Comparison of ENCODE assay signal across 10 cellular contexts in the genomic region with DNA sequence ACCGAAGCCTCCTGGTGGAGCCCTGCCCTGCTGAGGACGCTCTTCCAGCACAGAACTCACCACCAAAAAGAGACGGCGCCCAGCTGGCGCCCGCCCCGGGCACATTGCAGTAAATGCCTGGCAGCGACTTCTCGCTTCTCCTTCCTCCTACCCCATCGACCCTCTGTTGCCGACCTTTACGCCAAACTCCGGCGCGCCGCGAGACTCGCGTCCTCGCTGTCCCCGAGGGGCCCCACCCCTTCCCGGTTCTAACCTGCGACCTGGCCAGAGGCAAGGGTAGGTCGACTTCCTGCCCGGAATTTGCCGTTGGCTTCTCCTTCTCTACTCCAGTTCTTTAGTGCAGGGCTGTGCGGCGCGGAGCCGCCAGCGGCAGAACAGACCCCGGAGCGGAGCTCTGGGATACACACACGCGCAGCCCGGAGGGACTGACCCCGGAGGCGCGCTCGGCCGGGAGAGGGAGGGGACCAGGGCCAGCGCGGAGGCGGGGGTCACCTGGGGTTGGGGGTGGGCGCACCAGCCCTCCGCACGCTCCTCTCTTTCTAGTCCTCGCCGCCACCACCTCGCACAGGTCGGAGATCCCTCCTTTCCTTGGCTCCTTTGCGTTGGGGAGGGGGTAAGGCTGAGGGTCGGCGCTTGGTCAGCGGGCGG.
DNase-seq lines count a peak whose midpoint lies in the region; ATAC-seq, FAIRE-seq and TF ChIP-seq lines count a peak whose summit lies in the region.
"Had no signal": no experiment of that assay in that cellular context is flagged by ENCODE, and none has a peak within 500 bp of the region (broad histone marks: within the 10 kb centered on the region; RNA-seq: fewer than 3 reads in every experiment).

No MANE protein-coding gene starts in this region.

- no TSS peak for BruUV-seq in HepG2 (replicated peaks; lab: Mats Ljungman, UMichigan)

- H3K79me2 ChIP-seq in HepG2 (ENCODE audit: insufficient read depth, low read length), result no peaks in the 10 kb centered on the region

- no peaks in the 10 kb centered on the region for H3K9me3 ChIP-seq in liver (ENCODE audit: control insufficient read depth in 4 of 4, low read length in 3 of 4)
- no peaks in the 10 kb centered on the region for H3K9me3 ChIP-seq in HepG2 (ENCODE audit: low read length)
- no peaks in the 10 kb centered on the region for H3K9me3 ChIP-seq in aorta (ENCODE audit: control insufficient read depth, low read length)
- no peaks in the 10 kb centered on the region for H3K9me3 ChIP-seq in naive thymus-derived CD4-positive, alpha-beta T cell (ENCODE audit: control insufficient read depth in 2 of 3, low read length in 3 of 3)
- no peaks in the 10 kb centered on the region for H3K9me3 ChIP-seq in CD8-positive, alpha-beta memory T cell (ENCODE audit: low read length)

- no peak for TF ChIP-seq CTCF in liver (IDR thresholded peaks at IDR 0.05; ENCODE audit: low read depth, low read length, missing input control)
- no peak for TF ChIP-seq CTCF in HepG2 (CRISPR knock-in tag; IDR thresholded peaks at IDR 0.05)
- no peak for TF ChIP-seq CTCF in epithelial cell of esophagus (IDR thresholded peaks at IDR 0.05; ENCODE audit: insufficient read depth, low read depth, low read length, missing control alignments)

- TF ChIP-seq POLR2A in HepG2 (IDR thresholded peaks at IDR 0.05; ENCODE audit: insufficient read depth in 1 of 2, low read depth in 2 of 2, low read length in 2 of 2), result no peak

- CTCF ChIA-PET in HepG2 (lab: Yijun Ruan, JAX; ENCODE audit: low intra/inter-chr PET ratio, low total read pairs), result no interaction called here
- CTCF ChIA-PET in naive thymus-derived CD4-positive, alpha-beta T cell (lab: Charles Lee), result no interaction called here
- CTCF ChIA-PET in CD8-positive, alpha-beta memory T cell (lab: Charles Lee), result no interaction called here

- H2AFZ ChIP-seq in HepG2 (ENCODE audit: low read length), result no peak overlapping the region

- H3K9ac ChIP-seq in liver (ENCODE audit: low read depth in 1 of 2, low read length in 2 of 2), result no peak overlapping the region
- no peak overlapping the region for H3K9ac ChIP-seq in HepG2 (ENCODE audit: insufficient read depth, low read depth, low read length)

- H3K27me3 ChIP-seq in liver (ENCODE audit: control insufficient read depth in 4 of 4, insufficient read depth in 4 of 4, low read length in 3 of 4) (peaks cover 0 to 21% (median 9%) of the 10 kb centered on the region in 4 donors), HepG2 (ENCODE audit: control insufficient read depth in 1 of 2, insufficient read depth in 2 of 2, low read length in 2 of 2) (peaks cover 1 to 14% of the 10 kb centered on the region in 2 experiments; a peak in 2 of 5 replicates), aorta (ENCODE audit: control insufficient read depth in 1 of 2, insufficient read depth in 2 of 2, low read length in 1 of 2) (no peaks in the 10 kb centered on the region)
- H3K27me3 ChIP-seq in naive thymus-derived CD4-positive, alpha-beta T cell (ENCODE audit: control insufficient read depth in 2 of 2, insufficient read depth in 2 of 2, low read length in 2 of 2), result peaks cover 2 to 8% of the 10 kb centered on the region in 2 donors
- H3K27me3 ChIP-seq in CD8-positive, alpha-beta memory T cell (ENCODE audit: insufficient read depth, low read length, poor library complexity, severe bottlenecking), result peaks cover 5% of the 10 kb centered on the region

- TF ChIP-seq RAD21 in liver (IDR thresholded peaks at IDR 0.05), result no peak
- TF ChIP-seq RAD21 in HepG2 (CRISPR knock-in tag; IDR thresholded peaks at IDR 0.05), result no peak

- H3K9me3 Mint-ChIP-seq in naive thymus-derived CD4-positive, alpha-beta T cell, result peaks cover 0 to 8% (median 2%) of the 10 kb centered on the region in 11 donors
- no peaks in the 10 kb centered on the region for H3K9me3 Mint-ChIP-seq in CD8-positive, alpha-beta memory T cell

- TF ChIP-seq EP300 in HepG2 (IDR thresholded peaks at IDR 0.05; ENCODE audit: low read depth in 2 of 2, low read length in 2 of 2) (no peak), HepG2 (CRISPR knock-in tag; IDR thresholded peaks at IDR 0.05; ENCODE audit: borderline replicate concordance) (no peak)

- ATAC-seq in HepG2 (no peak; the same call in 2 of the 3 replicates), aorta (ENCODE audit: low FRiP score) (peak; percentile 66)
- no peak for ATAC-seq in naive thymus-derived CD4-positive, alpha-beta T cell

- no peak for FAIRE-seq in HepG2 (lab: Jason Lieb, UNC)

- H3K36me3 Mint-ChIP-seq in naive thymus-derived CD4-positive, alpha-beta T cell, result peaks cover 0 to 2% (median 0%) of the 10 kb centered on the region in 5 donors
- no peaks in the 10 kb centered on the region for H3K36me3 Mint-ChIP-seq in CD8-positive, alpha-beta memory T cell

- H3K4me3 ChIP-seq in liver (ENCODE audit: low read depth in 1 of 3, low read length in 3 of 3) (peak overlapping the region in 2 of 3 donors; percentile 50 to 59), HepG2 (replicated peaks in 1 of 3; ENCODE audit: insufficient read depth in 1 of 3, low read depth in 2 of 3, low read length in 3 of 3) (no peak overlapping the region), epithelial cell of esophagus (ENCODE audit: low read length) (peak overlapping the region; percentile 6), aorta (ENCODE audit: low read length in 2 of 2) (peak overlapping the region; percentile 70 to 74)
- H3K4me3 ChIP-seq in naive thymus-derived CD4-positive, alpha-beta T cell (ENCODE audit: low read length), result no peak overlapping the region
- H3K4me3 ChIP-seq in CD8-positive, alpha-beta memory T cell (ENCODE audit: low read length), result no peak overlapping the region

- peak overlapping the region in 1 of 10 donors; percentile 20 for H3K4me3 Mint-ChIP-seq in naive thymus-derived CD4-positive, alpha-beta T cell
- H3K4me3 Mint-ChIP-seq in CD8-positive, alpha-beta memory T cell, result no peak overlapping the region

- peaks cover 6 to 19% (median 12%) of the 10 kb centered on the region in 4 donors for H3K4me1 ChIP-seq in liver (ENCODE audit: control insufficient read depth in 4 of 4, insufficient read depth in 4 of 4, low read length in 3 of 4)
- no peaks in the 10 kb centered on the region for H3K4me1 ChIP-seq in HepG2 (ENCODE audit: insufficient read depth, low read length)
- H3K4me1 ChIP-seq in aorta (ENCODE audit: control insufficient read depth in 1 of 2, insufficient read depth in 2 of 2, low read length in 2 of 2), result peaks cover 0 to 1% of the 10 kb centered on the region in 2 donors
- no peaks in the 10 kb centered on the region for H3K4me1 ChIP-seq in naive thymus-derived CD4-positive, alpha-beta T cell (ENCODE audit: control insufficient read depth in 2 of 2, insufficient read depth in 2 of 2, low read length in 2 of 2)
- no peaks in the 10 kb centered on the region for H3K4me1 ChIP-seq in CD8-positive, alpha-beta memory T cell (ENCODE audit: insufficient read depth, low read length)

- no peaks in the 10 kb centered on the region for H4K20me1 ChIP-seq in HepG2 (ENCODE audit: insufficient read depth, low read length)

- DNase-seq in HepG2 (ENCODE audit: low spot score), result no peak
- DNase-seq in epithelial cell of esophagus (ENCODE audit: low read depth), result peak; percentile 6
- DNase-seq in myocyte (ENCODE audit: low read depth), result peak; percentile 16
- DNase-seq in aorta, result peak; percentile 53 to 81
- no peak for DNase-seq in SKM-1 treated with dmso at 0.1 percent for 144 hours (lab: John Stamatoyannopoulos, UW; ENCODE audit: unreplicated experiment)
- no peak for DNase-seq in naive thymus-derived CD4-positive, alpha-beta T cell
- DNase-seq in CD8-positive, alpha-beta memory T cell, result no peak
- DNase-seq: DMS153 had no signal

- intact Hi-C loops in HepG2 (cut with micrococcal nuclease; ENCODE audit: unreplicated experiment), result no loop called here
- intact Hi-C loops in aorta (cut with DNase I), result no loop called here
- intact Hi-C loops in naive thymus-derived CD4-positive, alpha-beta T cell (cut with micrococcal nuclease), result loop anchor here in 1 of 2 donors (10.0 kb wide), 1 partner anchor 860 kb away; no protein-coding TSS in a partner anchor

- in situ Hi-C loops in HepG2 (cut with HindIII; ENCODE audit: extremely low pct_ligation_motif_present, low pct_unique_long_range_greater_than_20kb), result no loop called here

- 4% methylated on average over 56 of the region's 56 CpGs for WGBS in liver
- 46% methylated on average over 35 of the region's 56 CpGs for WGBS in HepG2 (ENCODE audit: low lambda C conversion rate)
- 1% methylated on average over 49 to 56 of the region's 56 CpGs for WGBS in aorta, 2 donors

- no peaks in the 10 kb centered on the region for H3K36me3 ChIP-seq in liver (ENCODE audit: control insufficient read depth in 4 of 4, insufficient read depth in 3 of 4, low read depth in 1 of 4, low read length in 3 of 4)
- no peaks in the 10 kb centered on the region for H3K36me3 ChIP-seq in HepG2 (replicated peaks in 1 of 2; ENCODE audit: control insufficient read depth in 1 of 2, insufficient read depth in 2 of 2, low read length in 2 of 2)
- H3K36me3 ChIP-seq in aorta (ENCODE audit: control insufficient read depth in 1 of 2, insufficient read depth in 2 of 2, low read length in 1 of 2), result no peaks in the 10 kb centered on the region
- H3K36me3 ChIP-seq in naive thymus-derived CD4-positive, alpha-beta T cell (ENCODE audit: control insufficient read depth in 2 of 3, insufficient read depth in 3 of 3, low read length in 3 of 3), result no peaks in the 10 kb centered on the region
- H3K36me3 ChIP-seq in CD8-positive, alpha-beta memory T cell (ENCODE audit: insufficient read depth, low read length), result no peaks in the 10 kb centered on the region

- H3K27ac Mint-ChIP-seq in naive thymus-derived CD4-positive, alpha-beta T cell, result no peak overlapping the region
- no peak overlapping the region for H3K27ac Mint-ChIP-seq in CD8-positive, alpha-beta memory T cell

- H3K4me1 Mint-ChIP-seq in naive thymus-derived CD4-positive, alpha-beta T cell, result peaks cover 0 to 6% (median 3%) of the 10 kb centered on the region in 7 donors
- peaks cover 0 to 7% (median 4%) of the 10 kb centered on the region in 3 donors for H3K4me1 Mint-ChIP-seq in CD8-positive, alpha-beta memory T cell

- no peak overlapping the region for H3K27ac ChIP-seq in liver (ENCODE audit: low read depth in 1 of 2, low read length in 2 of 2)
- H3K27ac ChIP-seq in HepG2 (ENCODE audit: extremely low read length, insufficient read depth, low read length), result no peak overlapping the region
- H3K27ac ChIP-seq in aorta (ENCODE audit: low read depth in 1 of 2, low read length in 2 of 2), result no peak overlapping the region
- no peak overlapping the region for H3K27ac ChIP-seq in naive thymus-derived CD4-positive, alpha-beta T cell (ENCODE audit: low read depth, low read length)
- no peak overlapping the region for H3K27ac ChIP-seq in CD8-positive, alpha-beta memory T cell (ENCODE audit: low read depth, low read length)
- H3K27ac ChIP-seq: HL-60 had no signal

- H3K27me3 Mint-ChIP-seq in naive thymus-derived CD4-positive, alpha-beta T cell, result peaks cover 48 to 62% (median 57%) of the 10 kb centered on the region in 5 donors
- peaks cover 27 to 64% of the 10 kb centered on the region in 2 donors for H3K27me3 Mint-ChIP-seq in CD8-positive, alpha-beta memory T cell

- POLR2A ChIA-PET in HepG2 (lab: Yijun Ruan, JAX), result no interaction called here
- POLR2A ChIA-PET in naive thymus-derived CD4-positive, alpha-beta T cell (lab: Charles Lee), result no interaction called here
- POLR2A ChIA-PET in CD8-positive, alpha-beta memory T cell (lab: Charles Lee), result no interaction called here

- H3K4me2 ChIP-seq in HepG2 (ENCODE audit: low read depth, low read length), result no peak overlapping the region

Comparison
In these comparisons a context has a peak if more than half of its experiments do, and no peak if none do; other contexts are left out.
1. H3K4me3 ChIP-seq: peak in liver (2 of 3), epithelial cell of esophagus (single experiment) and aorta (2 of 2); none in HepG2 (0 of 3), naive thymus-derived CD4-positive, alpha-beta T cell (single experiment) and CD8-positive, alpha-beta memory T cell (single experiment).
2. DNase-seq: peak in epithelial cell of esophagus (single experiment), myocyte (single experiment) and aorta (2 of 2); none in HepG2 (single experiment), SKM-1 treated with dmso at 0.1 percent for 144 hours (single experiment), naive thymus-derived CD4-positive, alpha-beta T cell (0 of 9) and CD8-positive, alpha-beta memory T cell (0 of 5).